ENCODE assay signal across 11 cellular contexts in the genomic region with DNA sequence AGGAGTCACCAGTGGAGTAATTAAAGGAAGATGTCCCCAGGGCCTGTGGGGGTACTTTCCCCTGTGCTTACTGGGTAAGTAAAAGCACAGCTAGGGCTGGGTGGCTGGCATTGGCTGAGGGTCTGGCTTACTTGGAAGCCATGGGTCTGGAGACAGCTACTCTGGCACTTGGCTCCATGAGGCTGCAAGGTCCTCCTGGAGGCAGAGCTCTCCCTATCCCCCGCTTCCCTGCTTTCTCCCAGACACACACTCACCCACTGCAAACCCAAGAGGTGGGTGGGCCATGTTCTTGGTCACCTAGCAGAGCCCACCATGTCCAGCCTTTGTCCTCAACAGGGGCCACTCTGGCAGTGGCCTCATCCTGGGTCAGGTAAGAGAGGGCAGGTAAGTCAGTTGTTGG. TPM values are rescaled to one million over a fixed set of nuclear protein-coding genes. Genes with fewer than 3 reads are reported as not detected.
"Had no signal": no experiment of that assay in that cellular context is flagged by ENCODE, and none has a peak within 500 bp of the region (broad histone marks: within the 10 kb centered on the region; RNA-seq: fewer than 3 reads in every experiment).

No MANE protein-coding gene starts in this region.

- DNase-seq: GM23248, GOT3, H7, HFFc6, KBM-7 had no signal

- H3K4me1 ChIP-seq: HAP-1 had no signal

- H3K27ac ChIP-seq: GM23248, HL-60 had no signal

- H3K9me3 ChIP-seq: HAP-1 had no signal

- H3K4me3 ChIP-seq: GM23248, HAP-1 had no signal

- H3K36me3 ChIP-seq: HAP-1 had no signal

- ATAC-seq: HCT116, HepG2 had no signal

RNA-seq across cellular contexts. Expression of gene EMX2, which starts 13.3 kb away (rescaled TPM):
- total RNA-seq: H4, H7, HepG2, HFFc6 had no signal
- polyA plus RNA-seq: HepG2, IgD-negative memory B cell had no signal
